Comparison of ENCODE assay signal across 8 cellular contexts in the genomic region with DNA sequence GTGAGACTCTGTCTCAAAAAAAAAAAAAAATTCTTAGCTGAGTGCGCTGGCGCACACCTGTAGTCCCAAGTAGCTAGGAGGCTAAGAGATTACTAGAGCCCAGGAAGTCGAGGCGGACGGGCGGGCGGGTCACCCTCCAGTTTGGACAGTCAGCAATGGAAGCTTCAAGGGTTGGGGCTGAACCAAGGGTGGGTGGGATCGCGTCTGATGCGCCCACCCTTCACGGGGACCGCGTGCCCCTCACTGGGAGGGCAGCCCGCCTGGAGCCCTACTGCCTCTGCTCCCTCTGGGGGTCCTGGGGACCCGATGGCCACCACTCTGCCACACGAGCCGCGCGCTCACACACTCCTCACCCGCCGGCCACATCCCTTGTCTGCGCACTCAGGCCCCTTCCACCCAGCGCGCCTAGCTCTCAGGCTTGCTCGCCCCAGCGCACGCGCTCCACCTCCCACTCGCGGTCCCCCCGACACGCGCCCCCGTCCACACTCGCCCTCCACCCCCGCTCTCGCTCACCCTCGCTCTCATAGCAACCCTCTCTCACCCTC. TPM values are rescaled to one million over a fixed set of nuclear protein-coding genes. Genes with fewer than 3 reads are reported as not detected.
DNase-seq lines count a peak whose midpoint lies in the region; ATAC-seq, FAIRE-seq and TF ChIP-seq lines count a peak whose summit lies in the region.

No MANE protein-coding gene starts in this region.

- H3K36me3 ChIP-seq in Loucy (ENCODE audit: insufficient read depth, low read length) (no peaks in the 10 kb centered on the region), K562 (ENCODE audit: control insufficient read depth, insufficient read depth, low read length) (peaks cover 38% of the 10 kb centered on the region; the same call in 2 of the 3 replicates), lung (ENCODE audit: control insufficient read depth in 2 of 2, insufficient read depth in 2 of 2, low read length in 2 of 2) (peaks cover 0 to 2% of the 10 kb centered on the region in 2 donors), upper lobe of left lung (peaks cover 0 to 7% (median 0%) of the 10 kb centered on the region in 4 donors)

- TF ChIP-seq CTCF in Loucy (conservative IDR thresholded peaks at IDR 0.05; ENCODE audit: low read length) (no peak), K562 (IDR thresholded peaks at IDR 0.05 in 2 of 3, conservative IDR thresholded peaks at IDR 0.05 in 1 of 3; ENCODE audit: insufficient read depth in 2 of 3, low read depth in 1 of 3, low read length in 3 of 3) (no peak), lung (IDR thresholded peaks at IDR 0.05; ENCODE audit: control extremely low read depth, extremely low read depth) (no peak), upper lobe of left lung (IDR thresholded peaks at IDR 0.05) (no peak)

- H3K27ac Mint-ChIP-seq in activated CD4-positive, alpha-beta T cell treated with anti-CD3 and anti-CD28 coated beads, Interleukin-2, amount 10 ng/mL, durations not matched to agents 7 days and 5 days, result peak overlapping the region; percentile 83

- ATAC-seq in K562 (peak; percentile 38), lung (ENCODE audit: insufficient read depth, low FRiP score) (no peak), upper lobe of left lung (ENCODE audit: low FRiP score in 2 of 2) (no peak)

- CTCF ChIA-PET in activated CD4-positive, alpha-beta T cell treated with anti-CD3 and anti-CD28 coated beads, Interleukin-2, amount 10 ng/mL, durations not matched to agents 7 days and 5 days (lab: Charles Lee), result interaction anchor here (0.6 to 3.0 kb wide), 3 partner anchors 14 to 141 kb away, joined by 3 to 13 read pairs (median 4); no protein-coding TSS in a partner anchor
- CTCF ChIA-PET in K562 (lab: Yijun Ruan, JAX; ENCODE audit: low intra/inter-chr PET ratio), result no interaction called here

- H3K4me3 ChIP-seq in Loucy (ENCODE audit: low read length, poor library complexity, severe bottlenecking) (peak overlapping the region; percentile 90), K562 (peak overlapping the region; percentile 100), lung (peak overlapping the region; percentile 90), upper lobe of left lung (peak overlapping the region; percentile 76 to 96 (median 89))

- 3% methylated on average over 10 of the region's 38 CpGs for WGBS in K562 (ENCODE audit: insufficient coverage, low coverage, missing lambda C conversion rate)
- 3 to 5% methylated on average over 36 to 38 of the region's 38 CpGs for WGBS in lung, 2 donors
- WGBS in upper lobe of left lung, 2 donors, result 3 to 8% methylated on average over 9 to 38 of the region's 38 CpGs

- no peaks in the 10 kb centered on the region for H3K27me3 Mint-ChIP-seq in activated CD4-positive, alpha-beta T cell treated with anti-CD3 and anti-CD28 coated beads, Interleukin-2, amount 10 ng/mL, durations not matched to agents 7 days and 5 days

- H4K20me1 ChIP-seq in Loucy (ENCODE audit: insufficient read depth, low read length, poor library complexity, severe bottlenecking) (peaks cover 5% of the 10 kb centered on the region), K562 (replicated peaks; ENCODE audit: control insufficient read depth, insufficient read depth, low read length) (peaks cover 15% of the 10 kb centered on the region; the same call in 1 of the 2 replicates)

- H3K9me3 ChIP-seq in Loucy (ENCODE audit: insufficient read depth, low read depth, low read length) (no peaks in the 10 kb centered on the region), K562 (replicated peaks; ENCODE audit: control insufficient read depth, insufficient read depth, low read depth, low read length) (no peaks in the 10 kb centered on the region), lung (ENCODE audit: control insufficient read depth in 2 of 2, insufficient read depth in 1 of 2, low read length in 1 of 2) (no peaks in the 10 kb centered on the region), upper lobe of left lung (no peaks in the 10 kb centered on the region)

- H3K36me3 Mint-ChIP-seq in activated CD4-positive, alpha-beta T cell treated with anti-CD3 and anti-CD28 coated beads, Interleukin-2, amount 10 ng/mL, durations not matched to agents 7 days and 5 days (ENCODE audit: low read depth), result no peaks in the 10 kb centered on the region

- H3K4me1 Mint-ChIP-seq in activated CD4-positive, alpha-beta T cell treated with anti-CD3 and anti-CD28 coated beads, Interleukin-2, amount 10 ng/mL, durations not matched to agents 7 days and 5 days, result peaks cover 24% of the 10 kb centered on the region

- peak overlapping the region; percentile 88 for H3K4me3 Mint-ChIP-seq in activated CD4-positive, alpha-beta T cell treated with anti-CD3 and anti-CD28 coated beads, Interleukin-2, amount 10 ng/mL, durations not matched to agents 7 days and 5 days

- DNase-seq in activated CD4-positive, alpha-beta T cell treated with anti-CD3 and anti-CD28 coated beads, Interleukin-2, amount 10 ng/mL, durations not matched to agents 7 days and 5 days, result no peak
- DNase-seq in activated CD4-positive, alpha-beta T cell treated with anti-CD3 and anti-CD28 coated beads for 48 hours, result no peak
- DNase-seq in K562 (ENCODE audit: extremely low read depth in 1 of 4, low spot score in 3 of 4) (peak in 1 of 4 experiments; percentile 37), lung (ENCODE audit: low spot score) (peak; percentile 34), upper lobe of left lung (no peak), KBM-7 (no peak), NCI-H1105 (lab: John Stamatoyannopoulos, UW) (no peak)

- no peak for TF ChIP-seq RAD21 in K562 (CRISPR knock-in tag; conservative IDR thresholded peaks at IDR 0.05 in 1 of 2, IDR thresholded peaks at IDR 0.05 in 1 of 2)

- no peaks in the 10 kb centered on the region for H3F3A ChIP-seq in Loucy (ENCODE audit: low read depth)

- no peaks in the 10 kb centered on the region for H3K9me3 Mint-ChIP-seq in activated CD4-positive, alpha-beta T cell treated with anti-CD3 and anti-CD28 coated beads, Interleukin-2, amount 10 ng/mL, durations not matched to agents 7 days and 5 days

- H3K27ac ChIP-seq in K562 (ENCODE audit: extremely low read depth, low read depth, low read length), result peak overlapping the region; percentile 93
- peak overlapping the region in 1 of 2 donors; percentile 69 for H3K27ac ChIP-seq in lung (ENCODE audit: low read depth in 1 of 2, low read length in 1 of 2)
- H3K27ac ChIP-seq in upper lobe of left lung, result peak overlapping the region; percentile 91 to 95 (median 92)

- TF ChIP-seq EP300 in K562 (IDR thresholded peaks at IDR 0.05; ENCODE audit: low read length) (no peak), upper lobe of left lung (IDR thresholded peaks at IDR 0.05) (no peak)

- TF ChIP-seq POLR2A in K562 (conservative IDR thresholded peaks at IDR 0.05), result no peak
- TF ChIP-seq POLR2A in upper lobe of left lung (IDR thresholded peaks at IDR 0.05), result no peak

- H3K79me2 ChIP-seq in Loucy (ENCODE audit: insufficient read depth, low read length) (peaks cover 30% of the 10 kb centered on the region), K562 (ENCODE audit: control insufficient read depth, insufficient read depth, low read length) (peaks cover 40% of the 10 kb centered on the region)

- H3K9me2 ChIP-seq in Loucy (replicated peaks; ENCODE audit: low read depth, low read length), result no peaks in the 10 kb centered on the region

- FAIRE-seq in K562 (lab: Jason Lieb, UNC), result no peak

- H3K4me1 ChIP-seq in Loucy (ENCODE audit: insufficient read depth, low read length, poor library complexity, severe bottlenecking) (peaks cover 21% of the 10 kb centered on the region), K562 (replicated peaks in 1 of 2; ENCODE audit: control insufficient read depth in 2 of 2, insufficient read depth in 2 of 2, low read length in 2 of 2) (peaks cover 35 to 57% of the 10 kb centered on the region in 2 experiments), lung (ENCODE audit: control insufficient read depth in 2 of 2, insufficient read depth in 2 of 2, low read length in 2 of 2) (peaks cover 0 to 4% of the 10 kb centered on the region in 2 donors), upper lobe of left lung (peaks cover 13 to 26% (median 17%) of the 10 kb centered on the region in 4 donors)

- no peaks in the 10 kb centered on the region for H3K9me1 ChIP-seq in K562 (ENCODE audit: control insufficient read depth, insufficient read depth, low read length)

- POLR2A ChIA-PET in activated CD4-positive, alpha-beta T cell treated with anti-CD3 and anti-CD28 coated beads, Interleukin-2, amount 10 ng/mL, durations not matched to agents 7 days and 5 days (lab: Charles Lee), result no interaction called here
- POLR2A ChIA-PET in K562 (lab: Yijun Ruan, JAX), result interaction anchor here (0.6 to 1.0 kb wide), 3 partner anchors 38 to 862 kb away, joined by 3 to 4 read pairs (median 3); no protein-coding TSS in a partner anchor

- BruUV-seq in K562 (replicated peaks; lab: Mats Ljungman, UMichigan), result TSS peak; percentile 68

- peak overlapping the region; percentile 90 for H3K9ac ChIP-seq in Loucy (ENCODE audit: low read depth, low read length, poor library complexity, severe bottlenecking)
- H3K9ac ChIP-seq in K562 (ENCODE audit: insufficient read depth in 1 of 2, low read depth in 2 of 2, low read length in 2 of 2), result peak overlapping the region; percentile 78 to 97

- H3K4me2 ChIP-seq in Loucy (ENCODE audit: low read depth, low read length, poor library complexity, severe bottlenecking), result peak overlapping the region; percentile 86
- peak overlapping the region; percentile 91 for H3K4me2 ChIP-seq in K562 (ENCODE audit: insufficient read depth, low read length)

- H3K27me3 ChIP-seq in Loucy (ENCODE audit: insufficient read depth, low read length, poor library complexity, severe bottlenecking) (no peaks in the 10 kb centered on the region), K562 (ENCODE audit: control insufficient read depth in 2 of 2, insufficient read depth in 2 of 2, low read length in 2 of 2) (no peaks in the 10 kb centered on the region), lung (ENCODE audit: control insufficient read depth, insufficient read depth) (no peaks in the 10 kb centered on the region), upper lobe of left lung (no peaks in the 10 kb centered on the region)

- intact Hi-C loops in K562 (cut with micrococcal nuclease), result loop anchor here (10.0 kb wide), 1 partner anchor 65 kb away; the partner anchor contains the start of genes POLR2L and TSPAN4

- H2AFZ ChIP-seq in Loucy (ENCODE audit: low read length), result peak overlapping the region; percentile 89
- H2AFZ ChIP-seq in K562 (ENCODE audit: low read depth, low read length), result peak overlapping the region; percentile 88

- in situ Hi-C loops in K562 (cut with MboI), result no loop called here
- in situ Hi-C loops in KBM-7 (cut with MboI; ENCODE audit: low pct_unique_long_range_greater_than_20kb, low sequenced_read_pairs), result no loop called here

RNA-seq across cellular contexts. Expression of gene CHID1, which starts 0.5 kb away (rescaled TPM):
- 10 to 100 TPM; 42.6 to 45.5 TPM for total RNA-seq in activated CD4-positive, alpha-beta T cell treated with anti-CD3 and anti-CD28 coated beads, Interleukin-2, amount 10 ng/mL, durations not matched to agents 7 days and 5 days
- 131 and 294 TPM in 2 replicates for total RNA-seq in K562 (2011; cell fraction: chromatin; rRNA removed; ENCODE audit: low replicate concordance)
- total RNA-seq in K562 (2011; cell fraction: nucleolus; rRNA removed), result 219 and 240 TPM in 2 replicates
- 152 and 195 TPM in 2 replicates for total RNA-seq in K562 (2011; cell fraction: nucleoplasm; rRNA removed)
- total RNA-seq in K562 (2014; rRNA removed) (39.8 and 54.6 TPM in 2 replicates), K562 (2014; rRNA removed; fragmentation: Illumina TruSeq; extraction: Trizol) (14.2 and 22.4 TPM in 2 replicates), K562 (2015; rRNA removed; fragmentation: Illumina TruSeq; extraction: Trizol) (35.6 and 35.8 TPM in 2 replicates), K562 (2021) (108 and 114 TPM in 2 replicates), lung (10 to 100 TPM; 41.7 to 92.2 TPM), upper lobe of left lung (100 to 1,000 TPM in 1 of 6 donors, 10 to 100 TPM in 5; 34.6 to 144 (median 59.1) TPM)
- polyA plus RNA-seq in K562 (2011; rRNA removed) (46.0 and 56.3 TPM in 2 replicates), K562 (2014; fragmentation: Illumina TruSeq; extraction: Trizol) (67.7 and 81.6 TPM in 2 replicates), K562 (2014; fragmentation: Nextera tagmentation; extraction: Ambion mirVana) (10 to 100 TPM; 15.1 to 29.6 TPM), K562 (2014; rRNA removed) (57.8 and 70.5 TPM in 2 replicates), lung (10 to 100 TPM; 42.4 to 55.2 TPM)
- polyA plus RNA-seq in K562 (2011; cell fraction: cytosol; rRNA removed), result 80.3 and 118 TPM in 2 replicates
- 57.2 and 75.5 TPM in 2 replicates for polyA plus RNA-seq in K562 (2011; cell fraction: nucleus; rRNA removed)
- 82.8 and 102 TPM in 2 replicates for polyA plus RNA-seq in K562 (2012)
- polyA minus RNA-seq in K562 (2011; rRNA and poly(A)+ RNA removed), result 48.8 and 59.6 TPM in 2 replicates
- 54.2 and 58.6 TPM in 2 replicates for polyA minus RNA-seq in K562 (2011; cell fraction: cytosol; rRNA and poly(A)+ RNA removed)
- polyA minus RNA-seq in K562 (2011; cell fraction: nucleus; rRNA and poly(A)+ RNA removed), result 29.0 and 29.1 TPM in 2 replicates

RNA-seq across cellular contexts. Expression of gene AP2A2, which starts 15.6 kb away (rescaled TPM):
- total RNA-seq in activated CD4-positive, alpha-beta T cell treated with anti-CD3 and anti-CD28 coated beads, Interleukin-2, amount 10 ng/mL, durations not matched to agents 7 days and 5 days, result 10 to 100 TPM; 60.1 to 66.7 TPM
- 125 and 255 TPM in 2 replicates for total RNA-seq in K562 (2011; cell fraction: chromatin; rRNA removed; ENCODE audit: low replicate concordance)
- 84.6 and 90.9 TPM in 2 replicates for total RNA-seq in K562 (2011; cell fraction: nucleolus; rRNA removed)
- total RNA-seq in K562 (2011; cell fraction: nucleoplasm; rRNA removed), result 84.5 and 112 TPM in 2 replicates
- total RNA-seq in K562 (2014; rRNA removed) (8.1 and 11.0 TPM in 2 replicates), K562 (2014; rRNA removed; fragmentation: Illumina TruSeq; extraction: Trizol) (11.9 and 16.2 TPM in 2 replicates), K562 (2015; rRNA removed; fragmentation: Illumina TruSeq; extraction: Trizol) (19.8 and 22.8 TPM in 2 replicates), K562 (2021) (26.2 and 33.3 TPM in 2 replicates), lung (10 to 100 TPM; 60.0 to 93.2 TPM), upper lobe of left lung (100 to 1,000 TPM in 3 of 6 donors, 10 to 100 TPM in 3; 55.7 to 273 (median 103) TPM)
- polyA plus RNA-seq in K562 (2011; rRNA removed) (27.7 and 30.6 TPM in 2 replicates), K562 (2014; fragmentation: Illumina TruSeq; extraction: Trizol) (29.5 and 41.7 TPM in 2 replicates), K562 (2014; fragmentation: Nextera tagmentation; extraction: Ambion mirVana) (1 to 10 TPM in 1 of 2 experiments, under 1 TPM in 1; 0.69 to 1.3 TPM), K562 (2014; rRNA removed) (15.2 and 16.7 TPM in 2 replicates), lung (10 to 100 TPM; 33.8 to 48.8 TPM)
- polyA plus RNA-seq in K562 (2011; cell fraction: cytosol; rRNA removed), result 20.2 and 29.9 TPM in 2 replicates
- polyA plus RNA-seq in K562 (2011; cell fraction: nucleus; rRNA removed), result 82.5 and 86.1 TPM in 2 replicates
- polyA plus RNA-seq in K562 (2012), result 31.2 and 48.0 TPM in 2 replicates
- polyA minus RNA-seq in K562 (2011; rRNA and poly(A)+ RNA removed), result 21.8 and 29.8 TPM in 2 replicates
- 76.6 and 78.5 TPM in 2 replicates for polyA minus RNA-seq in K562 (2011; cell fraction: cytosol; rRNA and poly(A)+ RNA removed)
- polyA minus RNA-seq in K562 (2011; cell fraction: nucleus; rRNA and poly(A)+ RNA removed), result 26.1 and 39.5 TPM in 2 replicates
